In genomic region chr6:29632789-29633531, GRCh38 we compare ENCODE assay signal across 8 cellular contexts. TPM values are rescaled to one million over a fixed set of nuclear protein-coding genes. Genes with fewer than 3 reads are reported as not detected.
DNase-seq lines count a peak whose midpoint lies in the region; ATAC-seq, FAIRE-seq and TF ChIP-seq lines count a peak whose summit lies in the region.

Gene GABBR1 (minus strand): TSS chr6:29633183. CDS start chr6:29632385, 798 bp downstream.

- H3K27ac ChIP-seq in A549 (peak within 1 kb of the TSS; percentile 87 to 98), lung (ENCODE audit: low read depth in 1 of 2, low read length in 1 of 2) (peak within 1 kb of the TSS; percentile 37 to 61)

- WGBS in A549 (ENCODE audit: missing lambda C conversion rate) = 0% methylated on average over 5 of the region's 57 CpGs
- 0 to 1% methylated on average over 42 to 57 of the region's 57 CpGs for WGBS in lung, 2 donors

- CTCF ChIA-PET in A549 (lab: Yijun Ruan, JAX) = interaction anchor here (18.2 kb wide), 1 partner anchor 17 kb away, joined by 183 read pairs; no protein-coding TSS in a partner anchor

- TF ChIP-seq POLR2A in A549 (IDR thresholded peaks at IDR 0.05; ENCODE audit: low read length) = peak; percentile 54

- no peak for TF ChIP-seq EP300 in A549 (IDR thresholded peaks at IDR 0.05)

- peak within 1 kb of the TSS; percentile 94 for H3K4me2 ChIP-seq in A549

- DNase-seq in A549 (ENCODE audit: low read depth in 1 of 2, low spot score in 1 of 2) = peak; percentile 74 to 86
- peak; percentile 69 for DNase-seq in NCI-H82 treated with DMSO at 0.1 percent for 48 hours (lab: John Stamatoyannopoulos, UW; ENCODE audit: unreplicated experiment)
- DNase-seq in activated CD8-positive, alpha-beta memory T cell treated with anti-CD3 and anti-CD28 coated beads for 24 hours = peak; percentile 84
- DNase-seq in effector CD4-positive, alpha-beta T cell = peak; percentile 67
- DNase-seq in lung (ENCODE audit: low spot score) = peak; percentile 87
- DNase-seq in stimulated activated CD4-positive, alpha-beta T cell treated with anti-CD3 and anti-CD28 coated beads, TNF-alpha, amount 100 ng/mL, for 24 hours (ENCODE audit: low read depth in 3 of 3) = peak; percentile 28 to 73 (median 47)

- H3K9me3 ChIP-seq in A549 (no peaks in the 10 kb centered on the region), lung (ENCODE audit: control insufficient read depth in 2 of 2, insufficient read depth in 1 of 2, low read length in 1 of 2) (no peaks in the 10 kb centered on the region)

- H3K4me1 ChIP-seq in A549 = peaks cover 14% of the 10 kb centered on the region
- peaks cover 0 to 15% of the 10 kb centered on the region in 2 donors for H3K4me1 ChIP-seq in lung (ENCODE audit: control insufficient read depth in 2 of 2, insufficient read depth in 2 of 2, low read length in 2 of 2)

- no peaks in the 10 kb centered on the region for H3K36me3 ChIP-seq in lung (ENCODE audit: control insufficient read depth in 2 of 2, insufficient read depth in 2 of 2, low read length in 2 of 2)

- POLR2A ChIA-PET in A549 (lab: Yijun Ruan, JAX) = interaction anchor here (0.6 to 1.4 kb wide), 4 partner anchors 8 to 647 kb away, joined by 3 to 13 read pairs (median 4); no protein-coding TSS in a partner anchor

- peak within 1 kb of the TSS; percentile 54 for H3K4me3 ChIP-seq in A549
- H3K4me3 ChIP-seq in lung = peak within 1 kb of the TSS; percentile 50

- no peak for FAIRE-seq in A549 (lab: Jason Lieb, UNC)

- H3K27me3 ChIP-seq in lung (ENCODE audit: control insufficient read depth, insufficient read depth) = no peaks in the 10 kb centered on the region

- no peak for TF ChIP-seq CTCF in A549 (IDR thresholded peaks at IDR 0.05)
- TF ChIP-seq CTCF in lung (IDR thresholded peaks at IDR 0.05; ENCODE audit: control extremely low read depth, extremely low read depth) = no peak

- ATAC-seq in A549 = peak; percentile 87 to 91
- ATAC-seq in GM19025 (IDR thresholded peaks at IDR 0.05; ENCODE audit: low read depth, unreplicated experiment) = peak; percentile 82
- ATAC-seq in HG03520 (IDR thresholded peaks at IDR 0.05; ENCODE audit: unreplicated experiment) = peak; percentile 57
- ATAC-seq in lung (ENCODE audit: insufficient read depth, low FRiP score) = peak; percentile 95

- no peak for TF ChIP-seq RAD21 in A549 (conservative IDR thresholded peaks at IDR 0.05 in 1 of 2, IDR thresholded peaks at IDR 0.05 in 1 of 2)

TF ChIP-seq in A549, 52 proteins besides CTCF, POLR2A, EP300 and RAD21:
- TF ChIP-seq CEBPB (IDR thresholded peaks at IDR 0.05) = no peak
- TF ChIP-seq ZFP36 (IDR thresholded peaks at IDR 0.05; ENCODE audit: borderline replicate concordance, partially characterized antibody) = no peak
- TF ChIP-seq JUN (IDR thresholded peaks at IDR 0.05) = 0 out of 5 replicates have a peak, but pooled peaks of 1 of the 2 experiments have one; percentile 30
- 0 out of 2 replicates have a peak, but pooled peaks have one; percentile 30 for TF ChIP-seq MAX (IDR thresholded peaks at IDR 0.05)
- TF ChIP-seq ELK1 (IDR thresholded peaks at IDR 0.05; ENCODE audit: low read depth, low read length) = no peak
- no peak for TF ChIP-seq HOXB5 (CRISPR knock-in tag; IDR thresholded peaks at IDR 0.05)
- TF ChIP-seq SREBF2 (IDR thresholded peaks at IDR 0.05) = no peak
- TF ChIP-seq KDM5A (IDR thresholded peaks at IDR 0.05) = no peak
- TF ChIP-seq JUNB (IDR thresholded peaks at IDR 0.05) = no peak
- TF ChIP-seq ATOH8 (CRISPR knock-in tag; IDR thresholded peaks at IDR 0.05; ENCODE audit: low read depth) = no peak
- no peak for TF ChIP-seq EHF (CRISPR knock-in tag; IDR thresholded peaks at IDR 0.05)
- TF ChIP-seq HEYL (CRISPR knock-in tag; IDR thresholded peaks at IDR 0.05) = no peak
- TF ChIP-seq EHMT2 (IDR thresholded peaks at IDR 0.05; ENCODE audit: low read depth) = no peak
- TF ChIP-seq TP53 (CRISPR knock-in tag; IDR thresholded peaks at IDR 0.05) = no peak
- no peak for TF ChIP-seq CHD4 (IDR thresholded peaks at IDR 0.05; ENCODE audit: borderline replicate concordance)
- peak; percentile 50 for TF ChIP-seq REST (IDR thresholded peaks at IDR 0.05)
- TF ChIP-seq PHF8 (IDR thresholded peaks at IDR 0.05; ENCODE audit: borderline replicate concordance, low read depth) = 0 out of 2 replicates have a peak, but pooled peaks have one; percentile 41
- TF ChIP-seq ZNF302 (CRISPR knock-in tag; IDR thresholded peaks at IDR 0.05) = no peak
- TF ChIP-seq CHD2 (IDR thresholded peaks at IDR 0.05; ENCODE audit: low read length, partially characterized antibody) = no peak
- no peak; the same call in 1 of the 2 replicates for TF ChIP-seq MAZ (IDR thresholded peaks at IDR 0.05; ENCODE audit: borderline replicate concordance, low read depth, low read length)
TF ChIP-seq in A549: peak in this region for 4.

RNA-seq across cellular contexts. Expression of gene GABBR1, which starts in this region (rescaled TPM):
- 6.8 and 11.0 TPM in 2 replicates for polyA plus RNA-seq in A549 (2011; rRNA removed)
- polyA plus RNA-seq in A549 (2012; cell fraction: cytosol; rRNA removed) = 6.1 and 6.5 TPM in 2 replicates
- 40.3 and 57.4 TPM in 2 replicates for polyA plus RNA-seq in A549 (2012; cell fraction: nucleus; rRNA removed)
- 8.2 to 9.7 TPM (median 9.0 TPM) in 3 replicates for polyA plus RNA-seq in A549 (2017; fragmentation: RNase III; extraction: RNeasy Plus Mini Kit Qiagen cat#74134 plus additional on column Dnase treatment)
- polyA minus RNA-seq in A549 (2011; rRNA and poly(A)+ RNA removed) = 7.9 and 13.0 TPM in 2 replicates
- 10 to 100 TPM; 28.4 to 35.7 TPM for total RNA-seq in lung
- polyA plus RNA-seq in lung = 10 to 100 TPM; 12.9 to 21.6 TPM

Comparison
In these comparisons a context has a peak if more than half of its experiments do, and no peak if none do; other contexts are left out.
1. Peak in every context shown above with its lines: DNase-seq, ATAC-seq, H3K4me3 ChIP-seq and H3K27ac ChIP-seq.